In genomic region chr2:210912779-210913178, GRCh38 we compare ENCODE assay signal across 29 cellular contexts.
"Had no signal": no experiment of that assay in that cellular context is flagged by ENCODE, and none has a peak within 500 bp of the region (broad histone marks: within the 10 kb centered on the region; RNA-seq: fewer than 3 reads in every experiment).

No MANE protein-coding gene starts in this region.

- H3K27ac Mint-ChIP-seq: dendritic cell treated with granulocyte-macrophage colony-stimulating factor and Interleukin-4, amounts not matched to agents 40 ng/mL and 50 ng/mL, for 4 days; effector memory CD8-positive, alpha-beta T cell; endodermal cell had no signal

- ATAC-seq: effector memory CD8-positive, alpha-beta T cell; esophagus mucosa; foreskin keratinocyte; gastrocnemius medialis; gastroesophageal sphincter; heart left ventricle; heart right ventricle had no signal

- H3K36me3 ChIP-seq: colonic mucosa, esophagus muscularis mucosa, esophagus squamous epithelium, gastrocnemius medialis, gastroesophageal sphincter, heart left ventricle, heart right ventricle had no signal

- H3K9me3 ChIP-seq: colonic mucosa, esophagus squamous epithelium, gastrocnemius medialis had no signal

- H3K27me3 ChIP-seq: colonic mucosa, dorsolateral prefrontal cortex, esophagus muscularis mucosa, esophagus squamous epithelium, foreskin keratinocyte, gastrocnemius medialis, gastroesophageal sphincter, heart left ventricle, heart right ventricle had no signal

- DNase-seq: colonic mucosa; cortex of kidney; dermis blood vessel endothelial cell; dorsolateral prefrontal cortex; effector CD4-positive, alpha-beta T cell; effector CD8-positive, alpha-beta T cell; effector memory CD4-positive, alpha-beta T cell; effector memory CD8-positive, alpha-beta T cell; endodermal cell; erythroblast; esophagus squamous epithelium; foreskin fibroblast; foreskin keratinocyte; foreskin melanocyte; gastrocnemius medialis; glutamatergic neuron; head of caudate nucleus; heart left ventricle; heart right ventricle had no signal

- FAIRE-seq: colon, endometrium, endothelial cell of umbilical vein, frontal cortex had no signal

- H3K4me3 ChIP-seq: colonic mucosa, coronary artery, dorsolateral prefrontal cortex, esophagus muscularis mucosa, esophagus squamous epithelium, gastrocnemius medialis, gastroesophageal sphincter, heart left ventricle, heart right ventricle had no signal

- H3K4me1 ChIP-seq: colonic mucosa, esophagus muscularis mucosa, esophagus squamous epithelium, foreskin keratinocyte, gastrocnemius medialis, gastroesophageal sphincter, heart left ventricle, heart right ventricle had no signal

- H3K27me3 Mint-ChIP-seq: dendritic cell treated with granulocyte-macrophage colony-stimulating factor and Interleukin-4, amounts not matched to agents 40 ng/mL and 50 ng/mL, for 4 days; effector memory CD8-positive, alpha-beta T cell had no signal

- H3K27ac ChIP-seq: colonic mucosa, coronary artery, dorsolateral prefrontal cortex, epithelial cell of prostate, esophagus muscularis mucosa, esophagus squamous epithelium, foreskin keratinocyte, gastrocnemius medialis, gastroesophageal sphincter, heart left ventricle, heart right ventricle had no signal

- H3K4me3 Mint-ChIP-seq: dendritic cell treated with granulocyte-macrophage colony-stimulating factor and Interleukin-4, amounts not matched to agents 40 ng/mL and 50 ng/mL, for 4 days; effector memory CD8-positive, alpha-beta T cell; endodermal cell had no signal

- H3K4me1 Mint-ChIP-seq: endodermal cell had no signal
